Comparison of ENCODE assay signal across 6 cellular contexts in the genomic region with DNA sequence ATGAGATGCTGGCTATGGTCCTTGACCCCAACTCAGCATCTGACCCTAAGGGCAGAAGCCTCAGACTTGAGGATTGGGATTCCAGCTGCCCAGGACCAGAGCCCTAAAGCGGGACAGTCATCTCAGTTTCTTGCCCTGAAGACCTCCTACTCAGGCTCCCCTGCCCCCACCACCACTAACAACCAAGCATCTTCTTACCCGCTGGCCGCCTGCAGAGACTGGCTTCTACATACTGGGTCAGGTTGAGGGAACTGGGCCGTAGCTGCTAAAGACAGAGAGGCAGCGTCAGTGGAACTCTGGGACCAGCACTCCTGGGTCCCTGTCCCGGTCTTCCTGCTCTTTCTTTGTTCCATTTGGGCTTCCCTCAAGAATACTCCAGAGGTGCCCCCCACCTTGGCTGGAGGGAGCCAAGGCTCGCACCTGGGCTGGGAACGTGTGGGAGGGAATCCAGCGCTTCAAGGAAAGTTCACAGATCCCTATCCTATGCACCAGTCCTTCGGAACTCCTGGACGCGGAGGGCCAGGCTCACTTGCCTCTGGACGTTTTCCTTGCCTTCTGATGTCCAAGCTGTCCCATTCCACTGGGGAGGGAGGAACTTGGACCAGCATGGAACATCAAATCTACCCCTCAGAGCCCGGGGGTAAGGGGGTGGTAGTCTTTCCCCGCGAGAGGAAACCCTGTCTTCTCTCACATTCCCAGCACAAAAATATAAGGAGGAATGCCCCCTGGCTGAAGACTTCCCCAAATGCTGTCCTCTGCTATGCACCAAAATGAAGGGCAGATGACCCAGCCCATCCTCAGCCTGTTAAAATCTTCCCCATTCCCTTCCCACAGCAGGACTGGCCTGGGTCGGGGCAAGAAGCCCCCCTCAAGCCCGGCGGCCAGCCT. TPM values are rescaled to one million over a fixed set of nuclear protein-coding genes. Genes with fewer than 3 reads are reported as not detected.
A peak's percentile ranks its signal among the peaks of the same experiment; 100 is the strongest.
DNase-seq lines count a peak whose midpoint lies in the region; ATAC-seq and TF ChIP-seq lines count a peak whose summit lies in the region.

No MANE protein-coding gene starts in this region.

- H3K27ac ChIP-seq in ACC112 (ENCODE audit: low read depth, low read length), result no peak overlapping the region

- peak overlapping the region; percentile 97 for H3K4me3 Mint-ChIP-seq in T-helper 17 cell

- H3K36me3 Mint-ChIP-seq in T-helper 17 cell (ENCODE audit: low read depth), result peaks cover 7% of the 10 kb centered on the region

- no peaks in the 10 kb centered on the region for H3K9me3 ChIP-seq in T-helper 17 cell (ENCODE audit: control insufficient read depth, low read length, poor library complexity, severe bottlenecking)

- H3K27me3 ChIP-seq in ACC112 (ENCODE audit: insufficient read depth, low read length) (no peaks in the 10 kb centered on the region), kidney epithelial cell (ENCODE audit: control insufficient read depth, insufficient read depth, low read length) (peaks cover 4% of the 10 kb centered on the region)

- TF ChIP-seq CTCF in kidney epithelial cell (IDR thresholded peaks at IDR 0.05; ENCODE audit: insufficient read depth, low read length, poor library complexity, severe bottlenecking), result no peak

- peak overlapping the region; percentile 67 for H3K27ac Mint-ChIP-seq in T-helper 17 cell

- H3K4me1 Mint-ChIP-seq in T-helper 17 cell, result peaks cover 72% of the 10 kb centered on the region

- peak overlapping the region; percentile 20 for H2AFZ ChIP-seq in ACC112 (ENCODE audit: low read length, unreplicated experiment)

- DNase-seq in T-helper 17 cell (no peak), kidney epithelial cell (ENCODE audit: low read depth) (no peak), DMS53 (lab: John Stamatoyannopoulos, UW) (no peak)

- H3K4me3 ChIP-seq in ACC112 (ENCODE audit: low read depth, low read length) (peak overlapping the region; percentile 78), kidney epithelial cell (ENCODE audit: low read depth, low read length) (peak overlapping the region; percentile 44)

- no peaks in the 10 kb centered on the region for H3K36me3 ChIP-seq in ACC112 (ENCODE audit: insufficient read depth, low read length)
- no peaks in the 10 kb centered on the region for H3K36me3 ChIP-seq in kidney epithelial cell (ENCODE audit: control insufficient read depth, insufficient read depth, low read length)

- ATAC-seq in T-helper 17 cell (no peak), HG03139 (IDR thresholded peaks at IDR 0.05; ENCODE audit: unreplicated experiment) (no peak), HG03469 (IDR thresholded peaks at IDR 0.05; ENCODE audit: unreplicated experiment) (no peak)

- peaks cover 26% of the 10 kb centered on the region for H3K4me1 ChIP-seq in ACC112 (ENCODE audit: control insufficient read depth, insufficient read depth, low read length, unreplicated experiment)

- H3K27me3 Mint-ChIP-seq in T-helper 17 cell, result no peaks in the 10 kb centered on the region

- H3K79me2 ChIP-seq in ACC112 (ENCODE audit: control insufficient read depth, insufficient read depth, low read length, unreplicated experiment), result no peaks in the 10 kb centered on the region

RNA-seq across cellular contexts. Expression of a gene that starts 0.8 kb away (rescaled TPM):
- total RNA-seq in T-helper 17 cell (10 to 100 TPM; 57.6 to 57.8 TPM), kidney epithelial cell (6.1 and 6.9 TPM in 2 replicates)

RNA-seq across cellular contexts. Expression of a gene that starts 24.2 kb away (rescaled TPM):
- 100 to 1,000 TPM; 306 to 367 TPM for total RNA-seq in T-helper 17 cell
- 0.75 and 1.6 TPM in 2 replicates for total RNA-seq in kidney epithelial cell

RNA-seq across cellular contexts. Expression of a gene that starts 36.9 kb away (rescaled TPM):
- total RNA-seq in T-helper 17 cell (under 1 TPM; 0.30 to 0.83 TPM), kidney epithelial cell (2.2 and 4.0 TPM in 2 replicates)

RNA-seq across cellular contexts. Expression of a gene that starts 50.5 kb away (rescaled TPM):
- total RNA-seq in T-helper 17 cell, result 10 to 100 TPM; 57.2 to 61.0 TPM
- total RNA-seq in kidney epithelial cell, result 5.3 and 9.1 TPM in 2 replicates

RNA-seq across cellular contexts. Expression of a gene that starts 50.7 kb away (rescaled TPM):
- 10 to 100 TPM; 24.3 to 34.6 TPM for total RNA-seq in T-helper 17 cell
- total RNA-seq in kidney epithelial cell, result 9.1 and 9.9 TPM in 2 replicates

Comparison
In these comparisons a context has a peak if more than half of its experiments do, and no peak if none do; other contexts are left out.
1. RNA of a gene that starts 24.2 kb away (total RNA-seq): 306 to 367 TPM in T-helper 17 cell; 0.75 to 1.6 TPM in kidney epithelial cell; every median in the first group is over 100 times any median in the second.